1 cellular context compared by ENCODE assay signal in the genomic region with DNA sequence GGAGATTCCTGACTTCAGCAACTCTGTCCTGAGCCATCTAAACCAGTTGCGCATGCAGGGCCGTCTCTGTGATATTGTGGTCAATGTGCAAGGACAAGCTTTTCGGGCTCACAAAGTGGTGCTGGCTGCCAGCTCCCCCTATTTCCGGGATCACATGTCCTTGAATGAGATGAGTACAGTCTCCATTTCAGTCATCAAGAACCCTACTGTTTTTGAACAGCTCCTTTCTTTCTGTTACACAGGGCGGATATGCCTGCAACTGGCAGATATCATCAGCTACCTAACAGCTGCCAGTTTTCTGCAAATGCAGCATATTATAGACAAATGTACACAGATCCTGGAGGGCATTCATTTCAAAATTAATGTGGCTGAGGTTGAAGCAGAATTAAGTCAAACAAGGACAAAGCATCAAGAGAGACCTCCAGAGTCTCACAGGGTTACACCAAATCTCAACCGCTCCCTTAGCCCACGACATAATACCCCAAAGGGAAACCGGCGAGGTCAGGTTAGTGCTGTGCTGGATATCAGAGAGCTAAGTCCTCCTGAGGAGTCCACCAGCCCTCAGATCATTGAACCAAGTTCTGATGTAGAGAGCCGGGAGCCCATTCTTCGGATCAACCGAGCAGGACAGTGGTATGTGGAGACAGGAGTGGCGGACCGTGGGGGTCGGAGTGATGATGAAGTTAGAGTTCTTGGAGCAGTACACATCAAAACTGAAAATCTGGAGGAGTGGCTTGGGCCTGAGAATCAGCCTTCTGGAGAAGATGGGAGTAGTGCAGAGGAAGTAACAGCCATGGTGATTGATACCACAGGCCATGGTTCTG.
TF ChIP-seq lines count a peak whose summit lies in the region.

No MANE protein-coding gene starts in this region.

TF ChIP-seq in K562, 482 proteins besides CTCF, POLR2A, EP300 and RAD21 (continued from another document and continues in another):
- TF ChIP-seq TEAD2 (tag; IDR thresholded peaks at IDR 0.05) (no peak), RCOR1 (IDR thresholded peaks at IDR 0.05; ENCODE audit: borderline replicate concordance in 1 of 2, low read depth in 2 of 2, low read length in 2 of 2) (peak in 1 of 2 experiments; percentile 1; a peak in 1 of 4 replicates), BHLHE40 (IDR thresholded peaks at IDR 0.05; ENCODE audit: low read length) (no peak), HDAC2 (IDR thresholded peaks at IDR 0.05) (no peak; the same call in 1 of the 2 replicates), ZNF79 (CRISPR knock-in tag; IDR thresholded peaks at IDR 0.05; ENCODE audit: low read depth) (no peak), FOXK2 (conservative IDR thresholded peaks at IDR 0.05 in 1 of 2, IDR thresholded peaks at IDR 0.05 in 1 of 2; ENCODE audit: low read depth in 2 of 2) (no peak), ZNF239 (CRISPR knock-in tag; IDR thresholded peaks at IDR 0.05) (no peak), PTRF (tag; IDR thresholded peaks at IDR 0.05) (no peak), SMAD1 (IDR thresholded peaks at IDR 0.05; ENCODE audit: low read depth, low read length, partially characterized antibody) (no peak), U2AF2 (optimal IDR thresholded peaks at IDR 0.05; ENCODE audit: low read depth, low read length) (no peak), GATA2 (CRISPR knock-in tag; IDR thresholded peaks at IDR 0.05) (peak; percentile 50; the same call in 1 of the 2 replicates), U2AF1 (optimal IDR thresholded peaks at IDR 0.05; ENCODE audit: low read depth, low read length) (no peak), ADNP (tag; IDR thresholded peaks at IDR 0.05) (no peak), ZNF124 (CRISPR knock-in tag; IDR thresholded peaks at IDR 0.05) (no peak), ZNF589 (CRISPR knock-in tag; IDR thresholded peaks at IDR 0.05; ENCODE audit: low read depth) (no peak), CC2D1A (IDR thresholded peaks at IDR 0.05) (no peak), RBBP5 (IDR thresholded peaks at IDR 0.05; ENCODE audit: borderline replicate concordance, insufficient read depth, low read length, poor library complexity, severe bottlenecking) (no peak), ZNF444 (CRISPR knock-in tag; IDR thresholded peaks at IDR 0.05) (no peak), PML (IDR thresholded peaks at IDR 0.05; ENCODE audit: low read length) (no peak), SRSF3 (IDR thresholded peaks at IDR 0.05; ENCODE audit: insufficient read depth, low read length) (no peak), ZNF146 (CRISPR knock-in tag; IDR thresholded peaks at IDR 0.05; ENCODE audit: unreplicated experiment) (no peak), MXI1 (IDR thresholded peaks at IDR 0.05; ENCODE audit: low read depth, low read length) (no peak), FOXP1 (CRISPR knock-in tag; IDR thresholded peaks at IDR 0.05) (no peak), ZNF584 (CRISPR knock-in tag; IDR thresholded peaks at IDR 0.05; ENCODE audit: low read depth) (no peak), NR2C1 (IDR thresholded peaks at IDR 0.05) (0 out of 2 replicates have a peak, but pooled peaks have one; percentile 34), NR2C1 (tag; IDR thresholded peaks at IDR 0.05) (no peak), ZNF3 (CRISPR knock-in tag; IDR thresholded peaks at IDR 0.05) (no peak), TOE1 (IDR thresholded peaks at IDR 0.05; ENCODE audit: borderline replicate concordance) (no peak), TOE1 (CRISPR knock-in tag; IDR thresholded peaks at IDR 0.05; ENCODE audit: borderline replicate concordance, low read depth) (no peak), GABPA (tag; conservative IDR thresholded peaks at IDR 0.05; ENCODE audit: low read depth) (peak; percentile 46), ZNF354B (CRISPR knock-in tag; IDR thresholded peaks at IDR 0.05) (no peak), SMAD4 (CRISPR knock-in tag; conservative IDR thresholded peaks at IDR 0.05) (peak; percentile 40; the same call in 1 of the 2 replicates), STAT5B (CRISPR knock-in tag; IDR thresholded peaks at IDR 0.05) (no peak), SMARCE1 (IDR thresholded peaks at IDR 0.05) (0 out of 2 replicates have a peak, but pooled peaks have one; percentile 14), ZNF184 (CRISPR knock-in tag; IDR thresholded peaks at IDR 0.05) (no peak), SMC3 (conservative IDR thresholded peaks at IDR 0.05; ENCODE audit: insufficient read depth, low read depth, low read length) (no peak), ELF4 (CRISPR knock-in tag; IDR thresholded peaks at IDR 0.05) (no peak), PHTF2 (CRISPR knock-in tag; IDR thresholded peaks at IDR 0.05) (no peak), TAF15 (IDR thresholded peaks at IDR 0.05; ENCODE audit: low read depth, low read length) (no peak), TEAD1 (CRISPR knock-in tag; IDR thresholded peaks at IDR 0.05) (no peak), NFATC3 (IDR thresholded peaks at IDR 0.05) (no peak), TBP (optimal IDR thresholded peaks at IDR 0.05; ENCODE audit: low read depth, low read length) (no peak), CBFA2T2 (conservative IDR thresholded peaks at IDR 0.05) (no peak), HNRNPLL (IDR thresholded peaks at IDR 0.05; ENCODE audit: low read depth, low read length, poor library complexity, severe bottlenecking) (no peak), KHSRP (IDR thresholded peaks at IDR 0.05) (no peak), ZC3H11A (IDR thresholded peaks at IDR 0.05; ENCODE audit: low read depth, low read length) (no peak), CREB1 (IDR thresholded peaks at IDR 0.05) (no peak), CREB1 (CRISPR knock-in tag; IDR thresholded peaks at IDR 0.05) (no peak), ZBTB1 (CRISPR knock-in tag; IDR thresholded peaks at IDR 0.05; ENCODE audit: borderline replicate concordance, low read depth) (no peak), NONO (IDR thresholded peaks at IDR 0.05; ENCODE audit: low read depth in 2 of 2, low read length in 1 of 2) (no peak), PHF21A (IDR thresholded peaks at IDR 0.05; ENCODE audit: borderline replicate concordance, low read depth) (no peak), ZNF324 (CRISPR knock-in tag; IDR thresholded peaks at IDR 0.05) (no peak)
- TF ChIP-seq, protein P1, sequence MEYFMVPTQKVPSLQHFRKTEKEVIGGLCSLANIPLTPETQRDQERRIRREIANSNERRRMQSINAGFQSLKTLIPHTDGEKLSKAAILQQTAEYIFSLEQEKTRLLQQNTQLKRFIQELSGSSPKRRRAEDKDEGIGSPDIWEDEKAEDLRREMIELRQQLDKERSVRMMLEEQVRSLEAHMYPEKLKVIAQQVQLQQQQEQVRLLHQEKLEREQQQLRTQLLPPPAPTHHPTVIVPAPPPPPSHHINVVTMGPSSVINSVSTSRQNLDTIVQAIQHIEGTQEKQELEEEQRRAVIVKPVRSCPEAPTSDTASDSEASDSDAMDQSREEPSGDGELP (CRISPR knock-in tag; IDR thresholded peaks at IDR 0.05; ENCODE audit: borderline replicate concordance), result peak; percentile 43; the same call in 1 of the 2 replicates
- TF ChIP-seq, protein P2, sequence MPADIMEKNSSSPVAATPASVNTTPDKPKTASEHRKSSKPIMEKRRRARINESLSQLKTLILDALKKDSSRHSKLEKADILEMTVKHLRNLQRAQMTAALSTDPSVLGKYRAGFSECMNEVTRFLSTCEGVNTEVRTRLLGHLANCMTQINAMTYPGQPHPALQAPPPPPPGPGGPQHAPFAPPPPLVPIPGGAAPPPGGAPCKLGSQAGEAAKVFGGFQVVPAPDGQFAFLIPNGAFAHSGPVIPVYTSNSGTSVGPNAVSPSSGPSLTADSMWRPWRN (IDR thresholded peaks at IDR 0.05; ENCODE audit: low read depth), result no peak
- TF ChIP-seq, protein P3, sequence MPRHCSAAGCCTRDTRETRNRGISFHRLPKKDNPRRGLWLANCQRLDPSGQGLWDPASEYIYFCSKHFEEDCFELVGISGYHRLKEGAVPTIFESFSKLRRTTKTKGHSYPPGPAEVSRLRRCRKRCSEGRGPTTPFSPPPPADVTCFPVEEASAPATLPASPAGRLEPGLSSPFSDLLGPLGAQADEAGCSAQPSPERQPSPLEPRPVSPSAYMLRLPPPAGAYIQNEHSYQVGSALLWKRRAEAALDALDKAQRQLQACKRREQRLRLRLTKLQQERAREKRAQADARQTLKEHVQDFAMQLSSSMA (CRISPR knock-in tag; IDR thresholded peaks at IDR 0.05), result no peak
- TF ChIP-seq, protein P4, sequence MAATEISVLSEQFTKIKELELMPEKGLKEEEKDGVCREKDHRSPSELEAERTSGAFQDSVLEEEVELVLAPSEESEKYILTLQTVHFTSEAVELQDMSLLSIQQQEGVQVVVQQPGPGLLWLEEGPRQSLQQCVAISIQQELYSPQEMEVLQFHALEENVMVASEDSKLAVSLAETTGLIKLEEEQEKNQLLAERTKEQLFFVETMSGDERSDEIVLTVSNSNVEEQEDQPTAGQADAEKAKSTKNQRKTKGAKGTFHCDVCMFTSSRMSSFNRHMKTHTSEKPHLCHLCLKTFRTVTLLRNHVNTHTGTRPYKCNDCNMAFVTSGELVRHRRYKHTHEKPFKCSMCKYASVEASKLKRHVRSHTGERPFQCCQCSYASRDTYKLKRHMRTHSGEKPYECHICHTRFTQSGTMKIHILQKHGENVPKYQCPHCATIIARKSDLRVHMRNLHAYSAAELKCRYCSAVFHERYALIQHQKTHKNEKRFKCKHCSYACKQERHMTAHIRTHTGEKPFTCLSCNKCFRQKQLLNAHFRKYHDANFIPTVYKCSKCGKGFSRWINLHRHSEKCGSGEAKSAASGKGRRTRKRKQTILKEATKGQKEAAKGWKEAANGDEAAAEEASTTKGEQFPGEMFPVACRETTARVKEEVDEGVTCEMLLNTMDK (IDR thresholded peaks at IDR 0.05; ENCODE audit: borderline replicate concordance, insufficient read depth, low read depth, low read length, poor library complexity, severe bottlenecking), result no peak
- TF ChIP-seq, protein P5, sequence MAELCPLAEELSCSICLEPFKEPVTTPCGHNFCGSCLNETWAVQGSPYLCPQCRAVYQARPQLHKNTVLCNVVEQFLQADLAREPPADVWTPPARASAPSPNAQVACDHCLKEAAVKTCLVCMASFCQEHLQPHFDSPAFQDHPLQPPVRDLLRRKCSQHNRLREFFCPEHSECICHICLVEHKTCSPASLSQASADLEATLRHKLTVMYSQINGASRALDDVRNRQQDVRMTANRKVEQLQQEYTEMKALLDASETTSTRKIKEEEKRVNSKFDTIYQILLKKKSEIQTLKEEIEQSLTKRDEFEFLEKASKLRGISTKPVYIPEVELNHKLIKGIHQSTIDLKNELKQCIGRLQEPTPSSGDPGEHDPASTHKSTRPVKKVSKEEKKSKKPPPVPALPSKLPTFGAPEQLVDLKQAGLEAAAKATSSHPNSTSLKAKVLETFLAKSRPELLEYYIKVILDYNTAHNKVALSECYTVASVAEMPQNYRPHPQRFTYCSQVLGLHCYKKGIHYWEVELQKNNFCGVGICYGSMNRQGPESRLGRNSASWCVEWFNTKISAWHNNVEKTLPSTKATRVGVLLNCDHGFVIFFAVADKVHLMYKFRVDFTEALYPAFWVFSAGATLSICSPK (IDR thresholded peaks at IDR 0.05; ENCODE audit: borderline replicate concordance), result 0 out of 2 replicates have a peak, but pooled peaks have one; percentile 10
- TF ChIP-seq, protein P6, sequence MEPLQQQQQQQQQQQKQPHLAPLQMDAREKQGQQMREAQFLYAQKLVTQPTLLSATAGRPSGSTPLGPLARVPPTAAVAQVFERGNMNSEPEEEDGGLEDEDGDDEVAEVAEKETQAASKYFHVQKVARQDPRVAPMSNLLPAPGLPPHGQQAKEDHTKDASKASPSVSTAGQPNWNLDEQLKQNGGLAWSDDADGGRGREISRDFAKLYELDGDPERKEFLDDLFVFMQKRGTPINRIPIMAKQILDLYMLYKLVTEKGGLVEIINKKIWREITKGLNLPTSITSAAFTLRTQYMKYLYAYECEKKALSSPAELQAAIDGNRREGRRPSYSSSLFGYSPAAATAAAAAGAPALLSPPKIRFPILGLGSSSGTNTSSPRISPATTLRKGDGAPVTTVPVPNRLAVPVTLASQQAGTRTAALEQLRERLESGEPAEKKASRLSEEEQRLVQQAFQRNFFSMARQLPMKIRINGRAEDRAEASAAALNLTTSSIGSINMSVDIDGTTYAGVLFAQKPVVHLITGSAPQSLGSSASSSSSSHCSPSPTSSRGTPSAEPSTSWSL (CRISPR knock-in tag; IDR thresholded peaks at IDR 0.05; ENCODE audit: borderline replicate concordance), result no peak
- TF ChIP-seq, protein P7, sequence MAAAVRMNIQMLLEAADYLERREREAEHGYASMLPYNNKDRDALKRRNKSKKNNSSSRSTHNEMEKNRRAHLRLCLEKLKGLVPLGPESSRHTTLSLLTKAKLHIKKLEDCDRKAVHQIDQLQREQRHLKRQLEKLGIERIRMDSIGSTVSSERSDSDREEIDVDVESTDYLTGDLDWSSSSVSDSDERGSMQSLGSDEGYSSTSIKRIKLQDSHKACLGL (CRISPR knock-in tag; IDR thresholded peaks at IDR 0.05; ENCODE audit: borderline replicate concordance, poor library complexity, severe bottlenecking), result no peak
- TF ChIP-seq, protein P8, sequence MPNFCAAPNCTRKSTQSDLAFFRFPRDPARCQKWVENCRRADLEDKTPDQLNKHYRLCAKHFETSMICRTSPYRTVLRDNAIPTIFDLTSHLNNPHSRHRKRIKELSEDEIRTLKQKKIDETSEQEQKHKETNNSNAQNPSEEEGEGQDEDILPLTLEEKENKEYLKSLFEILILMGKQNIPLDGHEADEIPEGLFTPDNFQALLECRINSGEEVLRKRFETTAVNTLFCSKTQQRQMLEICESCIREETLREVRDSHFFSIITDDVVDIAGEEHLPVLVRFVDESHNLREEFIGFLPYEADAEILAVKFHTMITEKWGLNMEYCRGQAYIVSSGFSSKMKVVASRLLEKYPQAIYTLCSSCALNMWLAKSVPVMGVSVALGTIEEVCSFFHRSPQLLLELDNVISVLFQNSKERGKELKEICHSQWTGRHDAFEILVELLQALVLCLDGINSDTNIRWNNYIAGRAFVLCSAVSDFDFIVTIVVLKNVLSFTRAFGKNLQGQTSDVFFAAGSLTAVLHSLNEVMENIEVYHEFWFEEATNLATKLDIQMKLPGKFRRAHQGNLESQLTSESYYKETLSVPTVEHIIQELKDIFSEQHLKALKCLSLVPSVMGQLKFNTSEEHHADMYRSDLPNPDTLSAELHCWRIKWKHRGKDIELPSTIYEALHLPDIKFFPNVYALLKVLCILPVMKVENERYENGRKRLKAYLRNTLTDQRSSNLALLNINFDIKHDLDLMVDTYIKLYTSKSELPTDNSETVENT (CRISPR knock-in tag; IDR thresholded peaks at IDR 0.05), result no peak
- TF ChIP-seq, protein P9, sequence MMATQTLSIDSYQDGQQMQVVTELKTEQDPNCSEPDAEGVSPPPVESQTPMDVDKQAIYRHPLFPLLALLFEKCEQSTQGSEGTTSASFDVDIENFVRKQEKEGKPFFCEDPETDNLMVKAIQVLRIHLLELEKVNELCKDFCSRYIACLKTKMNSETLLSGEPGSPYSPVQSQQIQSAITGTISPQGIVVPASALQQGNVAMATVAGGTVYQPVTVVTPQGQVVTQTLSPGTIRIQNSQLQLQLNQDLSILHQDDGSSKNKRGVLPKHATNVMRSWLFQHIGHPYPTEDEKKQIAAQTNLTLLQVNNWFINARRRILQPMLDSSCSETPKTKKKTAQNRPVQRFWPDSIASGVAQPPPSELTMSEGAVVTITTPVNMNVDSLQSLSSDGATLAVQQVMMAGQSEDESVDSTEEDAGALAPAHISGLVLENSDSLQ (IDR thresholded peaks at IDR 0.05), result no peak
